ENCODE assay signal across 1 cellular context in genomic region chr10:649798-650690, GRCh38.
A peak's percentile ranks its signal among the peaks of the same experiment; 100 is the strongest.
TF ChIP-seq lines count a peak whose summit lies in the region.

No MANE protein-coding gene starts in this region.

TF ChIP-seq in HepG2, 621 proteins besides CTCF, POLR2A, EP300 and RAD21 (continued from another document and continues in another):
- TF ChIP-seq RNF219 (CRISPR knock-in tag; IDR thresholded peaks at IDR 0.05): no peak
- peak; percentile 16; the same call in 1 of the 2 replicates for TF ChIP-seq ZNF768 (CRISPR knock-in tag; IDR thresholded peaks at IDR 0.05)
- TF ChIP-seq POLR2G (IDR thresholded peaks at IDR 0.05; ENCODE audit: low read depth, low read length): peak; percentile 75
- TF ChIP-seq ZNF841 (CRISPR knock-in tag; IDR thresholded peaks at IDR 0.05; ENCODE audit: borderline replicate concordance): no peak
- peak; percentile 37; the same call in 1 of the 2 replicates for TF ChIP-seq IRF1 (CRISPR knock-in tag; IDR thresholded peaks at IDR 0.05; ENCODE audit: low read depth)
- TF ChIP-seq MXI1 (IDR thresholded peaks at IDR 0.05; ENCODE audit: borderline replicate concordance, low read depth, low read length): peak; percentile 14; the same call in 1 of the 3 replicates
- no peak for TF ChIP-seq HNF1A (IDR thresholded peaks at IDR 0.05; ENCODE audit: low read depth)
- peak; percentile 20; the same call in 1 of the 2 replicates for TF ChIP-seq HNF1A (CRISPR knock-in tag; IDR thresholded peaks at IDR 0.05; ENCODE audit: borderline replicate concordance)
- peak; percentile 72 for TF ChIP-seq PAXIP1 (CRISPR knock-in tag; conservative IDR thresholded peaks at IDR 0.05)
- TF ChIP-seq ZNF629 (CRISPR knock-in tag; conservative IDR thresholded peaks at IDR 0.05): peak; percentile 15; the same call in 1 of the 2 replicates
- no peak for TF ChIP-seq NFYC (CRISPR knock-in tag; IDR thresholded peaks at IDR 0.05)
- TF ChIP-seq ZNF674 (CRISPR knock-in tag; IDR thresholded peaks at IDR 0.05; ENCODE audit: low read depth): no peak
- no peak for TF ChIP-seq ZNF335 (CRISPR knock-in tag; IDR thresholded peaks at IDR 0.05)
- TF ChIP-seq FOXJ3 (CRISPR knock-in tag; IDR thresholded peaks at IDR 0.05; ENCODE audit: borderline replicate concordance): peak; percentile 41; the same call in 1 of the 2 replicates
- no peak for TF ChIP-seq KMT2A (CRISPR knock-in tag; IDR thresholded peaks at IDR 0.05)
- peak; percentile 26; the same call in 1 of the 2 replicates for TF ChIP-seq ZNF556 (CRISPR knock-in tag; IDR thresholded peaks at IDR 0.05; ENCODE audit: borderline replicate concordance)
- TF ChIP-seq REPIN1 (CRISPR knock-in tag; IDR thresholded peaks at IDR 0.05; ENCODE audit: borderline replicate concordance, low read depth): 0 out of 2 replicates have a peak, but pooled peaks have one; percentile 51
- TF ChIP-seq, protein P1, sequence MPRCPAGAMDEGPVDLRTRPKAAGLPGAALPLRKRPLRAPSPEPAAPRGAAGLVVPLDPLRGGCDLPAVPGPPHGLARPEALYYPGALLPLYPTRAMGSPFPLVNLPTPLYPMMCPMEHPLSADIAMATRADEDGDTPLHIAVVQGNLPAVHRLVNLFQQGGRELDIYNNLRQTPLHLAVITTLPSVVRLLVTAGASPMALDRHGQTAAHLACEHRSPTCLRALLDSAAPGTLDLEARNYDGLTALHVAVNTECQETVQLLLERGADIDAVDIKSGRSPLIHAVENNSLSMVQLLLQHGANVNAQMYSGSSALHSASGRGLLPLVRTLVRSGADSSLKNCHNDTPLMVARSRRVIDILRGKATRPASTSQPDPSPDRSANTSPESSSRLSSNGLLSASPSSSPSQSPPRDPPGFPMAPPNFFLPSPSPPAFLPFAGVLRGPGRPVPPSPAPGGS (CRISPR knock-in tag; IDR thresholded peaks at IDR 0.05): no peak
- no peak for TF ChIP-seq RFX5 (IDR thresholded peaks at IDR 0.05; ENCODE audit: low read depth, low read length)
- TF ChIP-seq, protein P2, sequence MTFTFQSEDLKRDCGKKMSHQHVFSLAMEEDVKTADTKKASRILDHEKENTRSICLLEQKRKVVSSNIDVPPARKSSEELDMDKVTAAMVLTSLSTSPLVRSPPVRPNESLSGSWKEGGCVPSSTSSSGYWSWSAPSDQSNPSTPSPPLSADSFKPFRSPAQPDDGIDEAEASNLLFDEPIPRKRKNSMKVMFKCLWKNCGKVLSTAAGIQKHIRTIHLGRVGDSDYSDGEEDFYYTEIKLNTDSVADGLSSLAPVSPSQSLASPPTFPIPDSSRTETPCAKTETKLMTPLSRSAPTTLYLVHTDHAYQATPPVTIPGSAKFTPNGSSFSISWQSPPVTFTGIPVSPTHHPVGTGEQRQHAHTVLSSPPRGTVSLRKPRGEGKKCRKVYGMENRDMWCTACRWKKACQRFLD (CRISPR knock-in tag; IDR thresholded peaks at IDR 0.05; ENCODE audit: borderline replicate concordance): no peak
- no peak for TF ChIP-seq ZNF513 (CRISPR knock-in tag; conservative IDR thresholded peaks at IDR 0.05)
- TF ChIP-seq, protein P3, sequence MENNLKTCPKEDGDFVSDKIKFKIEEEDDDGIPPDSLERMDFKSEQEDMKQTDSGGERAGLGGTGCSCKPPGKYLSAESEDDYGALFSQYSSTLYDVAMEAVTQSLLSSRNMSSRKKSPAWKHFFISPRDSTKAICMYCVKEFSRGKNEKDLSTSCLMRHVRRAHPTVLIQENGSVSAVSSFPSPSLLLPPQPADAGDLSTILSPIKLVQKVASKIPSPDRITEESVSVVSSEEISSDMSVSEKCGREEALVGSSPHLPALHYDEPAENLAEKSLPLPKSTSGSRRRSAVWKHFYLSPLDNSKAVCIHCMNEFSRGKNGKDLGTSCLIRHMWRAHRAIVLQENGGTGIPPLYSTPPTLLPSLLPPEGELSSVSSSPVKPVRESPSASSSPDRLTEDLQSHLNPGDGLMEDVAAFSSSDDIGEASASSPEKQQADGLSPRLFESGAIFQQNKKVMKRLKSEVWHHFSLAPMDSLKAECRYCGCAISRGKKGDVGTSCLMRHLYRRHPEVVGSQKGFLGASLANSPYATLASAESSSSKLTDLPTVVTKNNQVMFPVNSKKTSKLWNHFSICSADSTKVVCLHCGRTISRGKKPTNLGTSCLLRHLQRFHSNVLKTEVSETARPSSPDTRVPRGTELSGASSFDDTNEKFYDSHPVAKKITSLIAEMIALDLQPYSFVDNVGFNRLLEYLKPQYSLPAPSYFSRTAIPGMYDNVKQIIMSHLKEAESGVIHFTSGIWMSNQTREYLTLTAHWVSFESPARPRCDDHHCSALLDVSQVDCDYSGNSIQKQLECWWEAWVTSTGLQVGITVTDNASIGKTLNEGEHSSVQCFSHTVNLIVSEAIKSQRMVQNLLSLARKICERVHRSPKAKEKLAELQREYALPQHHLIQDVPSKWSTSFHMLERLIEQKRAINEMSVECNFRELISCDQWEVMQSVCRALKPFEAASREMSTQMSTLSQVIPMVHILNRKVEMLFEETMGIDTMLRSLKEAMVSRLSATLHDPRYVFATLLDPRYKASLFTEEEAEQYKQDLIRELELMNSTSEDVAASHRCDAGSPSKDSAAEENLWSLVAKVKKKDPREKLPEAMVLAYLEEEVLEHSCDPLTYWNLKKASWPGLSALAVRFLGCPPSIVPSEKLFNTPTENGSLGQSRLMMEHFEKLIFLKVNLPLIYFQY (CRISPR knock-in tag; IDR thresholded peaks at IDR 0.05; ENCODE audit: borderline replicate concordance): peak; percentile 26; the same call in 1 of the 2 replicates
- TF ChIP-seq HES4 (CRISPR knock-in tag; IDR thresholded peaks at IDR 0.05; ENCODE audit: borderline replicate concordance): peak; percentile 50; the same call in 1 of the 2 replicates
- TF ChIP-seq TARDBP (CRISPR knock-in tag; IDR thresholded peaks at IDR 0.05): peak; percentile 60; the same call in 1 of the 2 replicates
- peak; percentile 53; the same call in 1 of the 2 replicates for TF ChIP-seq MTA1 (CRISPR knock-in tag; IDR thresholded peaks at IDR 0.05; ENCODE audit: borderline replicate concordance)
- TF ChIP-seq ZFP1 (CRISPR knock-in tag; IDR thresholded peaks at IDR 0.05): no peak
- TF ChIP-seq SAFB2 (CRISPR knock-in tag; IDR thresholded peaks at IDR 0.05; ENCODE audit: borderline replicate concordance, low read depth): 0 out of 2 replicates have a peak, but pooled peaks have one; percentile 62
- no peak for TF ChIP-seq MNT (IDR thresholded peaks at IDR 0.05)
- TF ChIP-seq ZNF18 (CRISPR knock-in tag; IDR thresholded peaks at IDR 0.05; ENCODE audit: insufficient replicate concordance): peak; percentile 65
